In genomic region chr20:50710492-50711063, GRCh38 we compare ENCODE assay signal across 1 cellular context.
TF ChIP-seq lines count a peak whose summit lies in the region.

No MANE protein-coding gene starts in this region.

TF ChIP-seq in HepG2, 621 proteins besides CTCF, POLR2A, EP300 and RAD21 (continued from another document and continues in another):
- TF ChIP-seq, protein P1, sequence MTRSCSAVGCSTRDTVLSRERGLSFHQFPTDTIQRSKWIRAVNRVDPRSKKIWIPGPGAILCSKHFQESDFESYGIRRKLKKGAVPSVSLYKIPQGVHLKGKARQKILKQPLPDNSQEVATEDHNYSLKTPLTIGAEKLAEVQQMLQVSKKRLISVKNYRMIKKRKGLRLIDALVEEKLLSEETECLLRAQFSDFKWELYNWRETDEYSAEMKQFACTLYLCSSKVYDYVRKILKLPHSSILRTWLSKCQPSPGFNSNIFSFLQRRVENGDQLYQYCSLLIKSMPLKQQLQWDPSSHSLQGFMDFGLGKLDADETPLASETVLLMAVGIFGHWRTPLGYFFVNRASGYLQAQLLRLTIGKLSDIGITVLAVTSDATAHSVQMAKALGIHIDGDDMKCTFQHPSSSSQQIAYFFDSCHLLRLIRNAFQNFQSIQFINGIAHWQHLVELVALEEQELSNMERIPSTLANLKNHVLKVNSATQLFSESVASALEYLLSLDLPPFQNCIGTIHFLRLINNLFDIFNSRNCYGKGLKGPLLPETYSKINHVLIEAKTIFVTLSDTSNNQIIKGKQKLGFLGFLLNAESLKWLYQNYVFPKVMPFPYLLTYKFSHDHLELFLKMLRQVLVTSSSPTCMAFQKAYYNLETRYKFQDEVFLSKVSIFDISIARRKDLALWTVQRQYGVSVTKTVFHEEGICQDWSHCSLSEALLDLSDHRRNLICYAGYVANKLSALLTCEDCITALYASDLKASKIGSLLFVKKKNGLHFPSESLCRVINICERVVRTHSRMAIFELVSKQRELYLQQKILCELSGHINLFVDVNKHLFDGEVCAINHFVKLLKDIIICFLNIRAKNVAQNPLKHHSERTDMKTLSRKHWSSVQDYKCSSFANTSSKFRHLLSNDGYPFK (CRISPR knock-in tag; IDR thresholded peaks at IDR 0.05; ENCODE audit: borderline replicate concordance) = no peak
- peak; percentile 29; the same call in 1 of the 2 replicates for TF ChIP-seq WIZ (CRISPR knock-in tag; IDR thresholded peaks at IDR 0.05)
- TF ChIP-seq GTF3A (CRISPR knock-in tag; conservative IDR thresholded peaks at IDR 0.05) = no peak
- TF ChIP-seq HHEX (CRISPR knock-in tag; IDR thresholded peaks at IDR 0.05) = no peak
- TF ChIP-seq RXRA (CRISPR knock-in tag; IDR thresholded peaks at IDR 0.05) = peak; percentile 55; the same call in 1 of the 2 replicates
- no peak for TF ChIP-seq PHB2 (IDR thresholded peaks at IDR 0.05; ENCODE audit: partially characterized antibody)
- no peak for TF ChIP-seq MTF1 (CRISPR knock-in tag; IDR thresholded peaks at IDR 0.05)
- TF ChIP-seq, protein P2, sequence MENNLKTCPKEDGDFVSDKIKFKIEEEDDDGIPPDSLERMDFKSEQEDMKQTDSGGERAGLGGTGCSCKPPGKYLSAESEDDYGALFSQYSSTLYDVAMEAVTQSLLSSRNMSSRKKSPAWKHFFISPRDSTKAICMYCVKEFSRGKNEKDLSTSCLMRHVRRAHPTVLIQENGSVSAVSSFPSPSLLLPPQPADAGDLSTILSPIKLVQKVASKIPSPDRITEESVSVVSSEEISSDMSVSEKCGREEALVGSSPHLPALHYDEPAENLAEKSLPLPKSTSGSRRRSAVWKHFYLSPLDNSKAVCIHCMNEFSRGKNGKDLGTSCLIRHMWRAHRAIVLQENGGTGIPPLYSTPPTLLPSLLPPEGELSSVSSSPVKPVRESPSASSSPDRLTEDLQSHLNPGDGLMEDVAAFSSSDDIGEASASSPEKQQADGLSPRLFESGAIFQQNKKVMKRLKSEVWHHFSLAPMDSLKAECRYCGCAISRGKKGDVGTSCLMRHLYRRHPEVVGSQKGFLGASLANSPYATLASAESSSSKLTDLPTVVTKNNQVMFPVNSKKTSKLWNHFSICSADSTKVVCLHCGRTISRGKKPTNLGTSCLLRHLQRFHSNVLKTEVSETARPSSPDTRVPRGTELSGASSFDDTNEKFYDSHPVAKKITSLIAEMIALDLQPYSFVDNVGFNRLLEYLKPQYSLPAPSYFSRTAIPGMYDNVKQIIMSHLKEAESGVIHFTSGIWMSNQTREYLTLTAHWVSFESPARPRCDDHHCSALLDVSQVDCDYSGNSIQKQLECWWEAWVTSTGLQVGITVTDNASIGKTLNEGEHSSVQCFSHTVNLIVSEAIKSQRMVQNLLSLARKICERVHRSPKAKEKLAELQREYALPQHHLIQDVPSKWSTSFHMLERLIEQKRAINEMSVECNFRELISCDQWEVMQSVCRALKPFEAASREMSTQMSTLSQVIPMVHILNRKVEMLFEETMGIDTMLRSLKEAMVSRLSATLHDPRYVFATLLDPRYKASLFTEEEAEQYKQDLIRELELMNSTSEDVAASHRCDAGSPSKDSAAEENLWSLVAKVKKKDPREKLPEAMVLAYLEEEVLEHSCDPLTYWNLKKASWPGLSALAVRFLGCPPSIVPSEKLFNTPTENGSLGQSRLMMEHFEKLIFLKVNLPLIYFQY (CRISPR knock-in tag; IDR thresholded peaks at IDR 0.05; ENCODE audit: borderline replicate concordance) = no peak
- no peak for TF ChIP-seq SNAI1 (CRISPR knock-in tag; IDR thresholded peaks at IDR 0.05; ENCODE audit: borderline replicate concordance)
- no peak for TF ChIP-seq HNRNPLL (IDR thresholded peaks at IDR 0.05; ENCODE audit: low read depth, low read length, poor library complexity, severe bottlenecking)
- TF ChIP-seq KDM3A (CRISPR knock-in tag; IDR thresholded peaks at IDR 0.05; ENCODE audit: low read depth) = peak; percentile 63; the same call in 1 of the 2 replicates
- no peak for TF ChIP-seq ZFP82 (CRISPR knock-in tag; IDR thresholded peaks at IDR 0.05; ENCODE audit: borderline replicate concordance)
- no peak for TF ChIP-seq CHD2 (IDR thresholded peaks at IDR 0.05; ENCODE audit: low read depth, low read length)
- TF ChIP-seq NAIF1 (CRISPR knock-in tag; IDR thresholded peaks at IDR 0.05; ENCODE audit: borderline replicate concordance) = no peak
- no peak for TF ChIP-seq ZNF225 (CRISPR knock-in tag; IDR thresholded peaks at IDR 0.05)
- TF ChIP-seq, protein P3, sequence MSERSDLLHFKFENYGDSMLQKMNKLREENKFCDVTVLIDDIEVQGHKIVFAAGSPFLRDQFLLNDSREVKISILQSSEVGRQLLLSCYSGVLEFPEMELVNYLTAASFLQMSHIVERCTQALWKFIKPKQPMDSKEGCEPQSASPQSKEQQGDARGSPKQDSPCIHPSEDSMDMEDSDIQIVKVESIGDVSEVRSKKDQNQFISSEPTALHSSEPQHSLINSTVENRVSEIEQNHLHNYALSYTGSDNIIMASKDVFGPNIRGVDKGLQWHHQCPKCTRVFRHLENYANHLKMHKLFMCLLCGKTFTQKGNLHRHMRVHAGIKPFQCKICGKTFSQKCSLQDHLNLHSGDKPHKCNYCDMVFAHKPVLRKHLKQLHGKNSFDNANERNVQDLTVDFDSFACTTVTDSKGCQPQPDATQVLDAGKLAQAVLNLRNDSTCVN (CRISPR knock-in tag; IDR thresholded peaks at IDR 0.05; ENCODE audit: borderline replicate concordance) = no peak
- TF ChIP-seq SP1 (IDR thresholded peaks at IDR 0.05) = no peak
- TF ChIP-seq SP1 (CRISPR knock-in tag; IDR thresholded peaks at IDR 0.05) = no peak
- TF ChIP-seq CEBPZ (IDR thresholded peaks at IDR 0.05; ENCODE audit: low read length) = no peak
- TF ChIP-seq ZNF660 (CRISPR knock-in tag; IDR thresholded peaks at IDR 0.05; ENCODE audit: borderline replicate concordance, low read depth) = no peak
- TF ChIP-seq ESRRA (CRISPR knock-in tag; IDR thresholded peaks at IDR 0.05; ENCODE audit: low read depth) = no peak
- TF ChIP-seq MTERF4 (CRISPR knock-in tag; IDR thresholded peaks at IDR 0.05) = no peak
- TF ChIP-seq BRD4 (CRISPR knock-in tag; IDR thresholded peaks at IDR 0.05) = no peak
- no peak for TF ChIP-seq ZNF264 (CRISPR knock-in tag; IDR thresholded peaks at IDR 0.05)
- peak; percentile 83 for TF ChIP-seq FOSL2 (CRISPR knock-in tag; IDR thresholded peaks at IDR 0.05)
- no peak for TF ChIP-seq ARNTL (CRISPR knock-in tag; IDR thresholded peaks at IDR 0.05)
- peak; percentile 85; the same call in 1 of the 2 replicates for TF ChIP-seq TRIM24 (CRISPR knock-in tag; IDR thresholded peaks at IDR 0.05)
- no peak for TF ChIP-seq SAFB2 (CRISPR knock-in tag; IDR thresholded peaks at IDR 0.05; ENCODE audit: borderline replicate concordance, low read depth)
- no peak for TF ChIP-seq ZNF446 (CRISPR knock-in tag; IDR thresholded peaks at IDR 0.05)
- TF ChIP-seq ZGPAT (CRISPR knock-in tag; IDR thresholded peaks at IDR 0.05) = 0 out of 2 replicates have a peak, but pooled peaks have one; percentile 38
- 0 out of 2 replicates have a peak, but pooled peaks have one; percentile 46 for TF ChIP-seq ZNF501 (CRISPR knock-in tag; IDR thresholded peaks at IDR 0.05)
- TF ChIP-seq, protein P4, sequence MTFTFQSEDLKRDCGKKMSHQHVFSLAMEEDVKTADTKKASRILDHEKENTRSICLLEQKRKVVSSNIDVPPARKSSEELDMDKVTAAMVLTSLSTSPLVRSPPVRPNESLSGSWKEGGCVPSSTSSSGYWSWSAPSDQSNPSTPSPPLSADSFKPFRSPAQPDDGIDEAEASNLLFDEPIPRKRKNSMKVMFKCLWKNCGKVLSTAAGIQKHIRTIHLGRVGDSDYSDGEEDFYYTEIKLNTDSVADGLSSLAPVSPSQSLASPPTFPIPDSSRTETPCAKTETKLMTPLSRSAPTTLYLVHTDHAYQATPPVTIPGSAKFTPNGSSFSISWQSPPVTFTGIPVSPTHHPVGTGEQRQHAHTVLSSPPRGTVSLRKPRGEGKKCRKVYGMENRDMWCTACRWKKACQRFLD (CRISPR knock-in tag; IDR thresholded peaks at IDR 0.05; ENCODE audit: borderline replicate concordance) = no peak
- TF ChIP-seq BORCS8-MEF2B (CRISPR knock-in tag; IDR thresholded peaks at IDR 0.05) = no peak
- TF ChIP-seq ZMYM3 (CRISPR knock-in tag; IDR thresholded peaks at IDR 0.05) = peak; percentile 70
- no peak for TF ChIP-seq BCL6 (CRISPR knock-in tag; IDR thresholded peaks at IDR 0.05)
- TF ChIP-seq NFKB2 (CRISPR knock-in tag; IDR thresholded peaks at IDR 0.05; ENCODE audit: borderline replicate concordance) = no peak
- no peak for TF ChIP-seq KAT2B (IDR thresholded peaks at IDR 0.05; ENCODE audit: borderline replicate concordance, low read depth, low read length)
- no peak for TF ChIP-seq ZBTB44 (CRISPR knock-in tag; IDR thresholded peaks at IDR 0.05)
- TF ChIP-seq SKIL (CRISPR knock-in tag; IDR thresholded peaks at IDR 0.05; ENCODE audit: borderline replicate concordance) = 0 out of 2 replicates have a peak, but pooled peaks have one; percentile 41
- no peak for TF ChIP-seq XBP1 (CRISPR knock-in tag; IDR thresholded peaks at IDR 0.05)
- no peak; a peak in 1 of 4 replicates for TF ChIP-seq KLF16 (CRISPR knock-in tag; IDR thresholded peaks at IDR 0.05)
- TF ChIP-seq ZNF251 (CRISPR knock-in tag; IDR thresholded peaks at IDR 0.05) = no peak
- TF ChIP-seq ZSCAN12 (CRISPR knock-in tag; IDR thresholded peaks at IDR 0.05) = no peak
- peak; percentile 50; the same call in 1 of the 2 replicates for TF ChIP-seq NCOA2 (CRISPR knock-in tag; IDR thresholded peaks at IDR 0.05)
- TF ChIP-seq NFIB (CRISPR knock-in tag; IDR thresholded peaks at IDR 0.05; ENCODE audit: borderline replicate concordance) = no peak
- no peak; the same call in 1 of the 2 replicates for TF ChIP-seq KDM4B (CRISPR knock-in tag; IDR thresholded peaks at IDR 0.05)
- TF ChIP-seq YEATS4 (CRISPR knock-in tag; IDR thresholded peaks at IDR 0.05; ENCODE audit: borderline replicate concordance) = peak; percentile 34; the same call in 1 of the 2 replicates
- peak; percentile 45; the same call in 1 of the 2 replicates for TF ChIP-seq ZNF331 (CRISPR knock-in tag; IDR thresholded peaks at IDR 0.05)
- TF ChIP-seq ZBTB8A (CRISPR knock-in tag; IDR thresholded peaks at IDR 0.05; ENCODE audit: borderline replicate concordance, low read depth) = no peak
- no peak; the same call in 1 of the 2 replicates for TF ChIP-seq ZFP1 (CRISPR knock-in tag; IDR thresholded peaks at IDR 0.05)
